ENCODE assay signal across 10 cellular contexts in genomic region chr17:67139784-67140665, GRCh38.
A peak's percentile ranks its signal among the peaks of the same experiment; 100 is the strongest.
DNase-seq lines count a peak whose midpoint lies in the region; ATAC-seq and TF ChIP-seq lines count a peak whose summit lies in the region.
"Had no signal": no experiment of that assay in that cellular context is flagged by ENCODE, and none has a peak within 500 bp of the region (broad histone marks: within the 10 kb centered on the region; RNA-seq: fewer than 3 reads in every experiment).

No MANE protein-coding gene starts in this region.

- CTCF ChIA-PET in activated naive CD4-positive, alpha-beta T cell treated with anti-CD3 and anti-CD28 coated beads for 36 hours (lab: Charles Lee): interaction anchor here (0.7 kb wide), 1 partner anchor 177 kb away, joined by 3 read pairs; no protein-coding TSS in a partner anchor

- intact Hi-C loops in activated naive CD4-positive, alpha-beta T cell treated with anti-CD3 and anti-CD28 coated beads for 36 hours (cut with micrococcal nuclease): no loop called here
- intact Hi-C loops in left ventricle myocardium superior (cut with micrococcal nuclease): no loop called here

- no peak overlapping the region for H3K27ac Mint-ChIP-seq in activated naive CD4-positive, alpha-beta T cell treated with anti-CD3 and anti-CD28 coated beads for 36 hours

- no peak overlapping the region for H3K4me3 Mint-ChIP-seq in activated naive CD4-positive, alpha-beta T cell treated with anti-CD3 and anti-CD28 coated beads for 36 hours

- H3K27me3 Mint-ChIP-seq in activated naive CD4-positive, alpha-beta T cell treated with anti-CD3 and anti-CD28 coated beads for 36 hours (ENCODE audit: low read depth): no peaks in the 10 kb centered on the region

- peaks cover 7% of the 10 kb centered on the region for H3K9me3 Mint-ChIP-seq in activated naive CD4-positive, alpha-beta T cell treated with anti-CD3 and anti-CD28 coated beads for 36 hours

- H3K36me3 Mint-ChIP-seq in activated naive CD4-positive, alpha-beta T cell treated with anti-CD3 and anti-CD28 coated beads for 36 hours (ENCODE audit: low read depth): peaks cover 33% of the 10 kb centered on the region

- H3K4me1 Mint-ChIP-seq in activated naive CD4-positive, alpha-beta T cell treated with anti-CD3 and anti-CD28 coated beads for 36 hours (ENCODE audit: low read depth): peaks cover 21% of the 10 kb centered on the region

- ATAC-seq in SK-N-SH treated with all-trans-retinoic acid at 6 μM for 48 hours: peak; percentile 66
- ATAC-seq in left ventricle myocardium superior: peak; percentile 53
- ATAC-seq in GM21447 (IDR thresholded peaks at IDR 0.05; ENCODE audit: unreplicated experiment): no peak

- DNase-seq in activated naive CD4-positive, alpha-beta T cell treated with anti-CD3 and anti-CD28 coated beads for 36 hours: peak; percentile 15
- no peak for DNase-seq in activated naive CD4-positive, alpha-beta T cell treated with Interleukin-2 at 50 U/mL for 16 hours
- DNase-seq in left ventricle myocardium superior (no peak), substantia nigra (lab: John Stamatoyannopoulos, UW) (peak in 13 of 49 donors; percentile 3 to 60 (median 19)), COR-L47 (lab: John Stamatoyannopoulos, UW) (no peak), SW480 (ENCODE audit: low spot score) (no peak)
- DNase-seq: activated effector memory CD4-positive, alpha-beta T cell treated with Interleukin-2 at 50 U/mL for 16 hours; NCI-H1436 treated with DMSO at 0.1 percent for 48 hours had no signal

- peak overlapping the region; percentile 6 for H3K27ac ChIP-seq in substantia nigra (ENCODE audit: low read depth, low read length, poor library complexity, severe bottlenecking)

TF ChIP-seq in SK-N-SH treated with all-trans-retinoic acid at 6 μM for 48 hours, 23 proteins besides CTCF, POLR2A, EP300 and RAD21:
- TF ChIP-seq GLIS3 (CRISPR knock-in tag; IDR thresholded peaks at IDR 0.05) (no peak), POU6F1 (CRISPR knock-in tag; IDR thresholded peaks at IDR 0.05; ENCODE audit: borderline replicate concordance, low read depth) (no peak), ESRRG (CRISPR knock-in tag; IDR thresholded peaks at IDR 0.05) (no peak), TOX (CRISPR knock-in tag; IDR thresholded peaks at IDR 0.05; ENCODE audit: borderline replicate concordance) (no peak), ISL1 (CRISPR knock-in tag; IDR thresholded peaks at IDR 0.05) (peak; percentile 46; the same call in 1 of the 2 replicates)
